Comparison of ENCODE assay signal across 16 cellular contexts in the genomic region with DNA sequence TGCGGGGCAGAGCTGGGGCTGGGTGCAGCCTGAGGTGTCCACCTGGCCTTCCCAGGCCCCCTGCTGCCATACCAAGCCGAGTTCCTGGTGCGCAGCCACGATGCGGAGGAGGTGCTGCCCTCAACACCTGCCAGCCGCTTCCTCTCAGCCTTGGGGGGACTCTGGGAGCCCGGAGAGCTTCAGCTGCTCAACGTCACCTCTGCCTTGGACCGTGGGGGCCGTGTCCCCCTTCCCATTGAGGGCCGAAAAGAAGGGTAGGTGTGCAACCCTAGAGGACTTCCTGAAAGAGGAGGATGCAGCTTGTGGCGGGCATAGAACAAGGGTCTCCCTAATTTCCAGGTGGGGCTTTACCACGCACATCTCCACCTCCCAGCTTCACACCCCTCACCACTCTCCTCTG. TPM values are rescaled to one million over a fixed set of nuclear protein-coding genes. Genes with fewer than 3 reads are reported as not detected.
DNase-seq lines count a peak whose midpoint lies in the region; ATAC-seq, FAIRE-seq and TF ChIP-seq lines count a peak whose summit lies in the region.
"Had no signal": no experiment of that assay in that cellular context is flagged by ENCODE, and none has a peak within 500 bp of the region (broad histone marks: within the 10 kb centered on the region; RNA-seq: fewer than 3 reads in every experiment).

No MANE protein-coding gene starts in this region.

- no peaks in the 10 kb centered on the region for H3K36me3 ChIP-seq in CD4-positive, alpha-beta memory T cell (ENCODE audit: insufficient read depth, low read length)
- H3K36me3 ChIP-seq in K562 (ENCODE audit: control insufficient read depth, insufficient read depth, low read length) (no peaks in the 10 kb centered on the region), neural progenitor cell (no peaks in the 10 kb centered on the region), MM.1S (replicated peaks; ENCODE audit: insufficient read depth, low read length) (no peaks in the 10 kb centered on the region)

- no peaks in the 10 kb centered on the region for H3K9me1 ChIP-seq in K562 (ENCODE audit: control insufficient read depth, insufficient read depth, low read length)

- intact Hi-C loops in CD4-positive, alpha-beta memory T cell (cut with micrococcal nuclease): no loop called here
- intact Hi-C loops in K562 (cut with micrococcal nuclease): no loop called here

- H3K9ac ChIP-seq in K562 (ENCODE audit: insufficient read depth in 1 of 2, low read depth in 2 of 2, low read length in 2 of 2) (no peak overlapping the region), neural progenitor cell (no peak overlapping the region), MM.1S (ENCODE audit: low read length) (no peak overlapping the region)

- ATAC-seq in A549 (no peak), K562 (no peak), GM21528 (IDR thresholded peaks at IDR 0.05; ENCODE audit: low FRiP score, unreplicated experiment) (no peak), HG02973 (IDR thresholded peaks at IDR 0.05; ENCODE audit: unreplicated experiment) (no peak)

- peaks cover 10 to 24% (median 11%) of the 10 kb centered on the region in 4 donors for H3K4me1 Mint-ChIP-seq in CD4-positive, alpha-beta memory T cell
- H3K4me1 Mint-ChIP-seq in neural progenitor cell: peaks cover 19% of the 10 kb centered on the region

- DNase-seq in A549 (ENCODE audit: low read depth in 1 of 2, low spot score in 1 of 2): no peak
- DNase-seq in CD4-positive, alpha-beta memory T cell: no peak
- DNase-seq in K562 (ENCODE audit: extremely low read depth in 1 of 4, low spot score in 3 of 4): no peak
- DNase-seq in neural progenitor cell (ENCODE audit: low spot score): no peak
- DNase-seq in MM.1S: no peak
- no peak for DNase-seq in DMS153 treated with DMSO at 0.1 percent for 48 hours (lab: John Stamatoyannopoulos, UW; ENCODE audit: unreplicated experiment)
- DNase-seq: AML-193, cortex of kidney, GDM1, NCI-H187, NCI-H446, retina had no signal

- H4K20me1 ChIP-seq in K562 (replicated peaks; ENCODE audit: control insufficient read depth, insufficient read depth, low read length): peaks cover 13% of the 10 kb centered on the region
- H4K20me1 ChIP-seq in neural progenitor cell (ENCODE audit: low read depth): no peaks in the 10 kb centered on the region
- no peaks in the 10 kb centered on the region for H4K20me1 ChIP-seq in MM.1S (ENCODE audit: insufficient read depth, low read length)

- TF ChIP-seq CTCF in A549 (IDR thresholded peaks at IDR 0.05) (no peak), K562 (IDR thresholded peaks at IDR 0.05 in 2 of 3, conservative IDR thresholded peaks at IDR 0.05 in 1 of 3; ENCODE audit: insufficient read depth in 2 of 3, low read depth in 1 of 3, low read length in 3 of 3) (no peak), neural progenitor cell (IDR thresholded peaks at IDR 0.05) (no peak), MM.1S (IDR thresholded peaks at IDR 0.05; ENCODE audit: low read length) (no peak)

- H3K27me3 ChIP-seq in CD4-positive, alpha-beta memory T cell (ENCODE audit: insufficient read depth, low read length): no peaks in the 10 kb centered on the region
- H3K27me3 ChIP-seq in K562 (ENCODE audit: control insufficient read depth in 2 of 2, insufficient read depth in 2 of 2, low read length in 2 of 2): peaks cover 2 to 18% of the 10 kb centered on the region in 2 experiments; a peak in 2 of 5 replicates
- no peaks in the 10 kb centered on the region for H3K27me3 ChIP-seq in neural progenitor cell
- H3K27me3 ChIP-seq in MM.1S (replicated peaks; ENCODE audit: insufficient read depth, low read length): no peaks in the 10 kb centered on the region

- TF ChIP-seq POLR2A in A549 (IDR thresholded peaks at IDR 0.05; ENCODE audit: low read length): no peak
- TF ChIP-seq POLR2A in K562 (conservative IDR thresholded peaks at IDR 0.05): no peak

- no TSS peak for BruUV-seq in K562 (replicated peaks; lab: Mats Ljungman, UMichigan)

- peak overlapping the region in 2 of 8 donors; percentile 74 to 76 for H3K4me3 Mint-ChIP-seq in CD4-positive, alpha-beta memory T cell
- H3K4me3 Mint-ChIP-seq in neural progenitor cell: peak overlapping the region; percentile 75

- in situ Hi-C loops in K562 (cut with MboI): no loop called here

- H3K27ac Mint-ChIP-seq in CD4-positive, alpha-beta memory T cell: peak overlapping the region in 5 of 7 donors; percentile 74 to 89 (median 85)
- no peak overlapping the region for H3K27ac Mint-ChIP-seq in neural progenitor cell

- H3K4me1 ChIP-seq in A549 (peaks cover 18% of the 10 kb centered on the region), K562 (replicated peaks in 1 of 2; ENCODE audit: control insufficient read depth in 2 of 2, insufficient read depth in 2 of 2, low read length in 2 of 2) (peaks cover 0 to 18% of the 10 kb centered on the region in 2 experiments; a peak in 1 of 5 replicates), neural progenitor cell (no peaks in the 10 kb centered on the region), MM.1S (ENCODE audit: low read length) (peaks cover 33% of the 10 kb centered on the region)
- peaks cover 10% of the 10 kb centered on the region for H3K4me1 ChIP-seq in CD4-positive, alpha-beta memory T cell (ENCODE audit: insufficient read depth, low read length)

- TF ChIP-seq RAD21 in A549 (conservative IDR thresholded peaks at IDR 0.05 in 1 of 2, IDR thresholded peaks at IDR 0.05 in 1 of 2) (no peak), K562 (CRISPR knock-in tag; conservative IDR thresholded peaks at IDR 0.05 in 1 of 2, IDR thresholded peaks at IDR 0.05 in 1 of 2) (no peak)

- no peaks in the 10 kb centered on the region for H3K79me2 ChIP-seq in K562 (ENCODE audit: control insufficient read depth, insufficient read depth, low read length)
- H3K79me2 ChIP-seq in neural progenitor cell (ENCODE audit: low read depth): no peaks in the 10 kb centered on the region
- H3K79me2 ChIP-seq in MM.1S (ENCODE audit: low read length): no peaks in the 10 kb centered on the region

- H3K9me3 Mint-ChIP-seq in CD4-positive, alpha-beta memory T cell: peaks cover 0 to 3% (median 0%) of the 10 kb centered on the region in 8 donors
- no peaks in the 10 kb centered on the region for H3K9me3 Mint-ChIP-seq in neural progenitor cell

- H3K4me2 ChIP-seq in A549 (no peak overlapping the region), K562 (ENCODE audit: insufficient read depth, low read length) (no peak overlapping the region), neural progenitor cell (no peak overlapping the region), MM.1S (ENCODE audit: low read depth, low read length) (no peak overlapping the region)

- no peak for FAIRE-seq in A549 (lab: Jason Lieb, UNC)
- no peak for FAIRE-seq in K562 (lab: Jason Lieb, UNC)
- FAIRE-seq: GM12878 had no signal

- TF ChIP-seq EP300 in A549 (IDR thresholded peaks at IDR 0.05) (no peak), K562 (IDR thresholded peaks at IDR 0.05; ENCODE audit: low read length) (no peak)

- POLR2A ChIA-PET in A549 (lab: Yijun Ruan, JAX): interaction anchor here (1.9 kb wide), 1 partner anchor 9 kb away, joined by 9 read pairs; no protein-coding TSS in a partner anchor
- POLR2A ChIA-PET in CD4-positive, alpha-beta memory T cell (lab: Charles Lee; ENCODE audit: partially characterized antibody): interaction anchor here (2.4 kb wide), 1 partner anchor 19 kb away, joined by 7 read pairs; no protein-coding TSS in a partner anchor
- POLR2A ChIA-PET in K562 (lab: Yijun Ruan, JAX): interaction anchor here (0.7 kb wide), 1 partner anchor 10 kb away, joined by 3 read pairs; no protein-coding TSS in a partner anchor

- H3K27me3 Mint-ChIP-seq in CD4-positive, alpha-beta memory T cell: peaks cover 2 to 3% of the 10 kb centered on the region in 2 donors
- peaks cover 22% of the 10 kb centered on the region for H3K27me3 Mint-ChIP-seq in neural progenitor cell (ENCODE audit: insufficient read depth, low read depth)

- H3F3A ChIP-seq in neural progenitor cell (ENCODE audit: low read depth) (peaks cover 4% of the 10 kb centered on the region), MM.1S (ENCODE audit: insufficient read depth, low read length) (peaks cover 9% of the 10 kb centered on the region; the same call in 1 of the 2 replicates)

- WGBS in A549 (ENCODE audit: missing lambda C conversion rate): 71% methylated on average over 13 of the region's 13 CpGs
- WGBS in K562 (ENCODE audit: insufficient coverage, low coverage, missing lambda C conversion rate): 14% methylated on average over 12 of the region's 13 CpGs

- H3K27ac ChIP-seq in A549 (no peak overlapping the region), K562 (ENCODE audit: extremely low read depth, low read depth, low read length) (no peak overlapping the region), neural progenitor cell (no peak overlapping the region), MM.1S (ENCODE audit: low read length) (no peak overlapping the region)
- H3K27ac ChIP-seq in CD4-positive, alpha-beta memory T cell (ENCODE audit: low read depth, low read length): no peak overlapping the region

- H2AFZ ChIP-seq in K562 (ENCODE audit: low read depth, low read length): no peak overlapping the region
- H2AFZ ChIP-seq in neural progenitor cell (replicated peaks): no peak overlapping the region
- no peak overlapping the region for H2AFZ ChIP-seq in MM.1S (ENCODE audit: low read length)

- H3K9me3 ChIP-seq in A549 (no peaks in the 10 kb centered on the region), K562 (replicated peaks; ENCODE audit: control insufficient read depth, insufficient read depth, low read depth, low read length) (no peaks in the 10 kb centered on the region), neural progenitor cell (ENCODE audit: low read depth) (no peaks in the 10 kb centered on the region), MM.1S (replicated peaks; ENCODE audit: insufficient read depth, low read length) (no peaks in the 10 kb centered on the region)
- no peaks in the 10 kb centered on the region for H3K9me3 ChIP-seq in CD4-positive, alpha-beta memory T cell (ENCODE audit: control insufficient read depth in 1 of 2, low read length in 2 of 2)

- peaks cover 0 to 3% of the 10 kb centered on the region in 2 donors for H3K36me3 Mint-ChIP-seq in CD4-positive, alpha-beta memory T cell
- H3K36me3 Mint-ChIP-seq in neural progenitor cell: no peaks in the 10 kb centered on the region

- H3K4me3 ChIP-seq in A549 (no peak overlapping the region), K562 (no peak overlapping the region), neural progenitor cell (no peak overlapping the region), MM.1S (ENCODE audit: low read length) (no peak overlapping the region)
- no peak overlapping the region for H3K4me3 ChIP-seq in CD4-positive, alpha-beta memory T cell (ENCODE audit: low read length in 2 of 2)
- H3K4me3 ChIP-seq: GM12878 had no signal

- CTCF ChIA-PET in A549 (lab: Yijun Ruan, JAX): interaction anchor here (0.9 to 17.0 kb wide), 22 partner anchors 10 to 191 kb away, joined by 3 to 817 read pairs (median 6); a partner anchor contains a TSS
- CTCF ChIA-PET in CD4-positive, alpha-beta memory T cell (lab: Charles Lee; ENCODE audit: partially characterized antibody): interaction anchor here (1.0 to 3.3 kb wide), 7 partner anchors 10 to 129 kb away, joined by 3 to 28 read pairs (median 10); no protein-coding TSS in a partner anchor
- CTCF ChIA-PET in K562 (lab: Yijun Ruan, JAX; ENCODE audit: low intra/inter-chr PET ratio): interaction anchor here (1.5 to 1.8 kb wide), 2 partner anchors 30 to 129 kb away, joined by 9 to 16 read pairs; no protein-coding TSS in a partner anchor

- no peaks in the 10 kb centered on the region for H3K9me2 ChIP-seq in MM.1S (replicated peaks; ENCODE audit: insufficient read depth, low read length)

RNA-seq across cellular contexts. Expression of a gene that starts 2.5 kb away (rescaled TPM):
- polyA plus RNA-seq in A549 (2011; rRNA removed) (0.44 and 0.90 TPM in 2 replicates), A549 (2017; fragmentation: RNase III; extraction: RNeasy Plus Mini Kit Qiagen cat#74134 plus additional on column Dnase treatment) (1.5 to 3.4 TPM (median 1.9 TPM) in 3 replicates), K562 (2011; rRNA removed) (not detected in 2 replicates), K562 (2014; fragmentation: Illumina TruSeq; extraction: Trizol) (not detected in 2 replicates), K562 (2014; fragmentation: Nextera tagmentation; extraction: Ambion mirVana) (not detected), K562 (2014; rRNA removed) (not detected in 2 replicates)
- 1.8 and 3.2 TPM in 2 replicates for polyA plus RNA-seq in A549 (2012; cell fraction: cytosol; rRNA removed)
- polyA plus RNA-seq in A549 (2012; cell fraction: nucleus; rRNA removed): 1.2 and 1.9 TPM in 2 replicates
- polyA minus RNA-seq in A549 (2011; rRNA and poly(A)+ RNA removed): not detected in 2 replicates
- not detected for total RNA-seq in CD4-positive, alpha-beta memory T cell
- not detected for polyA plus RNA-seq in CD4-positive, alpha-beta memory T cell
- not detected in 2 replicates for total RNA-seq in K562 (2011; cell fraction: chromatin; rRNA removed; ENCODE audit: low replicate concordance)
- total RNA-seq in K562 (2011; cell fraction: nucleolus; rRNA removed): not detected in 2 replicates
- not detected in 2 replicates for total RNA-seq in K562 (2011; cell fraction: nucleoplasm; rRNA removed)
- total RNA-seq in K562 (2014; rRNA removed) (not detected in 2 replicates), K562 (2014; rRNA removed; fragmentation: Illumina TruSeq; extraction: Trizol) (not detected in 2 replicates), K562 (2015; rRNA removed; fragmentation: Illumina TruSeq; extraction: Trizol) (not detected in 2 replicates), K562 (2021) (not detected in 2 replicates), neural progenitor cell (ENCODE audit: low replicate concordance) (1.5 TPM in 1 of 2 replicates, not detected in the other)
- not detected in 2 replicates for polyA plus RNA-seq in K562 (2011; cell fraction: cytosol; rRNA removed)
- polyA plus RNA-seq in K562 (2011; cell fraction: nucleus; rRNA removed): not detected in 2 replicates
- not detected in 2 replicates for polyA plus RNA-seq in K562 (2012)
- polyA minus RNA-seq in K562 (2011; rRNA and poly(A)+ RNA removed): not detected in 2 replicates
- polyA minus RNA-seq in K562 (2011; cell fraction: cytosol; rRNA and poly(A)+ RNA removed): not detected in 2 replicates
- not detected in 2 replicates for polyA minus RNA-seq in K562 (2011; cell fraction: nucleus; rRNA and poly(A)+ RNA removed)
- total RNA-seq: M059J had no signal

RNA-seq across cellular contexts. Expression of a gene that starts 17.8 kb away (rescaled TPM):
- polyA plus RNA-seq in A549 (2011; rRNA removed): 16.8 and 22.0 TPM in 2 replicates
- polyA plus RNA-seq in A549 (2012; cell fraction: cytosol; rRNA removed): 18.9 and 19.4 TPM in 2 replicates
- 35.8 and 44.2 TPM in 2 replicates for polyA plus RNA-seq in A549 (2012; cell fraction: nucleus; rRNA removed)
- polyA plus RNA-seq in A549 (2017; fragmentation: RNase III; extraction: RNeasy Plus Mini Kit Qiagen cat#74134 plus additional on column Dnase treatment): 32.4 to 40.6 TPM (median 35.8 TPM) in 3 replicates
- 25.9 and 27.1 TPM in 2 replicates for polyA minus RNA-seq in A549 (2011; rRNA and poly(A)+ RNA removed)
- total RNA-seq in CD4-positive, alpha-beta memory T cell: 10 to 100 TPM; 97.5 to 99.7 TPM
- 1 to 10 TPM in 1 of 2 donors, under 1 TPM in 1; 0.48 to 2.2 TPM for polyA plus RNA-seq in CD4-positive, alpha-beta memory T cell
- 29.7 and 49.5 TPM in 2 replicates for total RNA-seq in K562 (2011; cell fraction: chromatin; rRNA removed; ENCODE audit: low replicate concordance)
- total RNA-seq in K562 (2011; cell fraction: nucleolus; rRNA removed): 27.6 and 29.7 TPM in 2 replicates
- total RNA-seq in K562 (2011; cell fraction: nucleoplasm; rRNA removed): 29.0 and 30.6 TPM in 2 replicates
- total RNA-seq in K562 (2014; rRNA removed): 45.5 and 52.9 TPM in 2 replicates
- 9.9 and 14.5 TPM in 2 replicates for total RNA-seq in K562 (2014; rRNA removed; fragmentation: Illumina TruSeq; extraction: Trizol)
- total RNA-seq in K562 (2015; rRNA removed; fragmentation: Illumina TruSeq; extraction: Trizol): 28.6 and 29.0 TPM in 2 replicates
- total RNA-seq in K562 (2021): 56.6 and 63.5 TPM in 2 replicates
- 11.6 and 12.7 TPM in 2 replicates for polyA plus RNA-seq in K562 (2011; rRNA removed)
- 11.9 and 15.6 TPM in 2 replicates for polyA plus RNA-seq in K562 (2011; cell fraction: cytosol; rRNA removed)
- 50.9 and 52.5 TPM in 2 replicates for polyA plus RNA-seq in K562 (2011; cell fraction: nucleus; rRNA removed)
- polyA plus RNA-seq in K562 (2012): 27.4 and 32.9 TPM in 2 replicates
- 24.7 and 25.5 TPM in 2 replicates for polyA plus RNA-seq in K562 (2014; fragmentation: Illumina TruSeq; extraction: Trizol)
- polyA plus RNA-seq in K562 (2014; fragmentation: Nextera tagmentation; extraction: Ambion mirVana): under 1 TPM; 0.10 to 0.13 TPM
- 34.2 and 35.7 TPM in 2 replicates for polyA plus RNA-seq in K562 (2014; rRNA removed)
- 18.9 and 21.8 TPM in 2 replicates for polyA minus RNA-seq in K562 (2011; rRNA and poly(A)+ RNA removed)
- 17.7 and 18.7 TPM in 2 replicates for polyA minus RNA-seq in K562 (2011; cell fraction: cytosol; rRNA and poly(A)+ RNA removed)
- polyA minus RNA-seq in K562 (2011; cell fraction: nucleus; rRNA and poly(A)+ RNA removed): 12.4 and 25.9 TPM in 2 replicates
- total RNA-seq in neural progenitor cell (ENCODE audit: low replicate concordance): 12.0 and 31.4 TPM in 2 replicates

RNA-seq across cellular contexts. Expression of a gene that starts 33.1 kb away (rescaled TPM):
- polyA plus RNA-seq in A549 (2011; rRNA removed) (4.4 and 4.6 TPM in 2 replicates), A549 (2017; fragmentation: RNase III; extraction: RNeasy Plus Mini Kit Qiagen cat#74134 plus additional on column Dnase treatment) (18.1 to 34.3 TPM (median 31.6 TPM) in 3 replicates), K562 (2011; rRNA removed) (0.11 and 0.20 TPM in 2 replicates), K562 (2014; fragmentation: Illumina TruSeq; extraction: Trizol) (0.64 and 0.91 TPM in 2 replicates), K562 (2014; fragmentation: Nextera tagmentation; extraction: Ambion mirVana) (under 1 TPM; 0.04 to 0.06 TPM), K562 (2014; rRNA removed) (0.86 and 0.95 TPM in 2 replicates)
- polyA plus RNA-seq in A549 (2012; cell fraction: cytosol; rRNA removed): 14.2 and 19.6 TPM in 2 replicates
- polyA plus RNA-seq in A549 (2012; cell fraction: nucleus; rRNA removed): 66.1 and 69.4 TPM in 2 replicates
- polyA minus RNA-seq in A549 (2011; rRNA and poly(A)+ RNA removed): 10.9 TPM in 2 replicates
- total RNA-seq in CD4-positive, alpha-beta memory T cell: 1 to 10 TPM; 1.0 to 1.6 TPM
- not detected for polyA plus RNA-seq in CD4-positive, alpha-beta memory T cell
- 3.2 and 16.9 TPM in 2 replicates for total RNA-seq in K562 (2011; cell fraction: chromatin; rRNA removed; ENCODE audit: low replicate concordance)
- total RNA-seq in K562 (2011; cell fraction: nucleolus; rRNA removed): 5.7 and 9.0 TPM in 2 replicates
- 3.7 and 4.2 TPM in 2 replicates for total RNA-seq in K562 (2011; cell fraction: nucleoplasm; rRNA removed)
- total RNA-seq in K562 (2014; rRNA removed) (0.86 and 0.91 TPM in 2 replicates), K562 (2014; rRNA removed; fragmentation: Illumina TruSeq; extraction: Trizol) (0.15 TPM in 1 of 2 replicates, not detected in the other), K562 (2015; rRNA removed; fragmentation: Illumina TruSeq; extraction: Trizol) (0.08 and 0.18 TPM in 2 replicates), K562 (2021) (2.8 and 3.4 TPM in 2 replicates), neural progenitor cell (ENCODE audit: low replicate concordance) (1.1 and 4.2 TPM in 2 replicates)
- polyA plus RNA-seq in K562 (2011; cell fraction: cytosol; rRNA removed): 0.16 and 0.27 TPM in 2 replicates
- polyA plus RNA-seq in K562 (2011; cell fraction: nucleus; rRNA removed): 2.0 and 4.9 TPM in 2 replicates
- polyA plus RNA-seq in K562 (2012): 1.1 and 1.7 TPM in 2 replicates
- polyA minus RNA-seq in K562 (2011; rRNA and poly(A)+ RNA removed): 0.25 and 1.1 TPM in 2 replicates
- polyA minus RNA-seq in K562 (2011; cell fraction: cytosol; rRNA and poly(A)+ RNA removed): 2.0 and 3.3 TPM in 2 replicates
- 2.3 and 3.1 TPM in 2 replicates for polyA minus RNA-seq in K562 (2011; cell fraction: nucleus; rRNA and poly(A)+ RNA removed)

RNA-seq across cellular contexts. Expression of a gene that starts 38.4 kb away (rescaled TPM):
- 0.12 and 0.15 TPM in 2 replicates for polyA plus RNA-seq in A549 (2011; rRNA removed)
- polyA plus RNA-seq in A549 (2012; cell fraction: cytosol; rRNA removed): 0.22 and 0.31 TPM in 2 replicates
- 1.5 and 1.8 TPM in 2 replicates for polyA plus RNA-seq in A549 (2012; cell fraction: nucleus; rRNA removed)
- polyA plus RNA-seq in A549 (2017; fragmentation: RNase III; extraction: RNeasy Plus Mini Kit Qiagen cat#74134 plus additional on column Dnase treatment): 0.42 to 0.75 TPM (median 0.74 TPM) in 3 replicates
- 0.58 and 0.83 TPM in 2 replicates for polyA minus RNA-seq in A549 (2011; rRNA and poly(A)+ RNA removed)
- 1 to 10 TPM; 1.2 to 1.3 TPM for total RNA-seq in CD4-positive, alpha-beta memory T cell
- polyA plus RNA-seq in CD4-positive, alpha-beta memory T cell: under 1 TPM; 0.16 to 0.19 TPM
- total RNA-seq in K562 (2011; cell fraction: chromatin; rRNA removed; ENCODE audit: low replicate concordance): 0.18 and 1.0 TPM in 2 replicates
- total RNA-seq in K562 (2011; cell fraction: nucleolus; rRNA removed): 0.50 TPM in 1 of 2 replicates, not detected in the other
- total RNA-seq in K562 (2011; cell fraction: nucleoplasm; rRNA removed): not detected in 2 replicates
- not detected in 2 replicates for total RNA-seq in K562 (2014; rRNA removed)
- total RNA-seq in K562 (2014; rRNA removed; fragmentation: Illumina TruSeq; extraction: Trizol): not detected in 2 replicates
- not detected in 2 replicates for total RNA-seq in K562 (2015; rRNA removed; fragmentation: Illumina TruSeq; extraction: Trizol)
- total RNA-seq in K562 (2021): 0.07 TPM in 1 of 2 replicates, not detected in the other
- polyA plus RNA-seq in K562 (2011; rRNA removed): 0.14 TPM in 1 of 2 replicates, not detected in the other
- 0.01 and 0.10 TPM in 2 replicates for polyA plus RNA-seq in K562 (2011; cell fraction: cytosol; rRNA removed)
- polyA plus RNA-seq in K562 (2011; cell fraction: nucleus; rRNA removed): 0.15 and 0.24 TPM in 2 replicates
- 0.07 and 0.22 TPM in 2 replicates for polyA plus RNA-seq in K562 (2012)
- 0.04 TPM in 1 of 2 replicates, not detected in the other for polyA plus RNA-seq in K562 (2014; fragmentation: Illumina TruSeq; extraction: Trizol)
- polyA plus RNA-seq in K562 (2014; fragmentation: Nextera tagmentation; extraction: Ambion mirVana): not detected
- 0.11 TPM in 1 of 2 replicates, not detected in the other for polyA plus RNA-seq in K562 (2014; rRNA removed)
- 0.15 TPM in 1 of 2 replicates, not detected in the other for polyA minus RNA-seq in K562 (2011; rRNA and poly(A)+ RNA removed)
- not detected in 2 replicates for polyA minus RNA-seq in K562 (2011; cell fraction: cytosol; rRNA and poly(A)+ RNA removed)
- polyA minus RNA-seq in K562 (2011; cell fraction: nucleus; rRNA and poly(A)+ RNA removed): not detected in 2 replicates
- 8.7 and 27.9 TPM in 2 replicates for total RNA-seq in neural progenitor cell (ENCODE audit: low replicate concordance)
